In the genomic region with DNA sequence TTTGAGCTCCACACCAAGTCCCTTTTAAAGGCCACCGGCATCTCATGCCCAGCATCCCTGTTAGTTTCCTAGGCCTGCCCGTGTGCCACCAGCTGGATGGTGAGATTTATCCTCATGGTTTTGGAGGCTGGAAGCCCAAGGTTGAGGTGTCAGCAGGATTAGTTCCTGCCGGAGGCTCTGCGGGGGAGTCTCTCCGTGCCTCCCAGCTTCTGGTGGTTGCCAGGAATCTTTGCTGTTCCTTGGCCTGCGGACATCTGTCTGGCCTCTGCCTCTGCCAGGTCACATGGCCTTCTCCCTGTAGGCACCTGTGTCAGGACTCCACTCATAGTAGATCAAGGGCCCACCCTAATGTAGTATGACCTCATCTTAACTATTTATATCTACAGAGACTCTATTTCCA, we compare ENCODE assay signal across 20 cellular contexts. TPM values are rescaled to one million over a fixed set of nuclear protein-coding genes. Genes with fewer than 3 reads are reported as not detected.
A peak's percentile ranks its signal among the peaks of the same experiment; 100 is the strongest.
DNase-seq lines count a peak whose midpoint lies in the region; ATAC-seq and TF ChIP-seq lines count a peak whose summit lies in the region.
"Had no signal": no experiment of that assay in that cellular context is flagged by ENCODE, and none has a peak within 500 bp of the region (broad histone marks: within the 10 kb centered on the region; RNA-seq: fewer than 3 reads in every experiment).

No MANE protein-coding gene starts in this region.

- no peak for TF ChIP-seq CTCF in spleen (IDR thresholded peaks at IDR 0.05 in 8 of 11, conservative IDR thresholded peaks at IDR 0.05 in 3 of 11)
- no peak for TF ChIP-seq CTCF in CD8-positive, alpha-beta T cell (IDR thresholded peaks at IDR 0.05)

- no peak for DNase-seq in activated CD4-positive, alpha-beta memory T cell treated with anti-CD3 and anti-CD28 coated beads for 36 hours
- DNase-seq in activated CD4-positive, alpha-beta memory T cell treated with anti-CD3 and anti-CD28 coated beads, Interleukin-2, amount 10 ng/mL, durations not matched to agents 7 days and 5 days = no peak
- DNase-seq in activated naive CD8-positive, alpha-beta T cell treated with anti-CD3 and anti-CD28 coated beads, Interleukin-2, amount 50 U/mL, for 24 hours = no peak
- DNase-seq in left ventricle myocardium superior (no peak), spleen (no peak), foreskin melanocyte (no peak), AG08395 (ENCODE audit: low spot score) (no peak)
- DNase-seq in CD8-positive, alpha-beta T cell = no peak
- DNase-seq: activated effector memory CD4-positive, alpha-beta T cell treated with anti-CD3 and anti-CD28 coated beads, Interleukin-2, amount 50 U/mL, for 16 hours; GF-D8; Kasumi-1; left colon; NCI-H1092 treated with DMSO at 0.1 percent for 48 hours; NCI-H526; pancreas; SIG-M5; small intestine; T-helper 1 cell; WERI-Rb-1 had no signal

- H3K4me3 Mint-ChIP-seq in activated CD4-positive, alpha-beta memory T cell treated with anti-CD3 and anti-CD28 coated beads for 36 hours = no peak overlapping the region
- H3K4me3 Mint-ChIP-seq in activated CD4-positive, alpha-beta memory T cell treated with anti-CD3 and anti-CD28 coated beads, Interleukin-2, amount 10 ng/mL, durations not matched to agents 7 days and 5 days = no peak overlapping the region
- H3K4me3 Mint-ChIP-seq in activated naive CD8-positive, alpha-beta T cell treated with anti-CD3 and anti-CD28 coated beads, Interleukin-2, amount 50 U/mL, for 24 hours = no peak overlapping the region
- no peak overlapping the region for H3K4me3 Mint-ChIP-seq in CD8-positive, alpha-beta T cell
- H3K4me3 Mint-ChIP-seq: type B pancreatic cell had no signal

- 66 to 87% (median 81%) methylated on average over 4 to 6 of the region's 6 CpGs for WGBS in spleen, 5 donors

- no peaks in the 10 kb centered on the region for H3K9me3 Mint-ChIP-seq in activated CD4-positive, alpha-beta memory T cell treated with anti-CD3 and anti-CD28 coated beads for 36 hours
- no peaks in the 10 kb centered on the region for H3K9me3 Mint-ChIP-seq in activated CD4-positive, alpha-beta memory T cell treated with anti-CD3 and anti-CD28 coated beads, Interleukin-2, amount 10 ng/mL, durations not matched to agents 7 days and 5 days
- no peaks in the 10 kb centered on the region for H3K9me3 Mint-ChIP-seq in activated naive CD8-positive, alpha-beta T cell treated with anti-CD3 and anti-CD28 coated beads, Interleukin-2, amount 50 U/mL, for 24 hours
- no peaks in the 10 kb centered on the region for H3K9me3 Mint-ChIP-seq in CD8-positive, alpha-beta T cell
- H3K9me3 Mint-ChIP-seq: type B pancreatic cell had no signal

- TF ChIP-seq POLR2A in spleen (IDR thresholded peaks at IDR 0.05) = no peak

- POLR2A ChIA-PET in activated CD4-positive, alpha-beta memory T cell treated with anti-CD3 and anti-CD28 coated beads for 36 hours (lab: Charles Lee) = no interaction called here
- POLR2A ChIA-PET in activated CD4-positive, alpha-beta memory T cell treated with anti-CD3 and anti-CD28 coated beads, Interleukin-2, amount 10 ng/mL, durations not matched to agents 7 days and 5 days (lab: Charles Lee) = no interaction called here
- POLR2A ChIA-PET in CD8-positive, alpha-beta T cell (lab: Charles Lee) = no interaction called here

- no peak for ATAC-seq in activated naive CD8-positive, alpha-beta T cell treated with anti-CD3 and anti-CD28 coated beads, Interleukin-2, amount 50 U/mL, for 24 hours
- ATAC-seq in left ventricle myocardium superior = peak; percentile 32
- no peak for ATAC-seq in CD8-positive, alpha-beta T cell
- ATAC-seq: left colon, pancreas had no signal

- peaks cover 10% of the 10 kb centered on the region for H3K4me1 Mint-ChIP-seq in activated CD4-positive, alpha-beta memory T cell treated with anti-CD3 and anti-CD28 coated beads for 36 hours (ENCODE audit: low read depth)
- H3K4me1 Mint-ChIP-seq in activated CD4-positive, alpha-beta memory T cell treated with anti-CD3 and anti-CD28 coated beads, Interleukin-2, amount 10 ng/mL, durations not matched to agents 7 days and 5 days = peaks cover 17% of the 10 kb centered on the region
- H3K4me1 Mint-ChIP-seq in activated naive CD8-positive, alpha-beta T cell treated with anti-CD3 and anti-CD28 coated beads, Interleukin-2, amount 50 U/mL, for 24 hours = peaks cover 5% of the 10 kb centered on the region
- peaks cover 17% of the 10 kb centered on the region for H3K4me1 Mint-ChIP-seq in CD8-positive, alpha-beta T cell (ENCODE audit: low read depth)

- peaks cover 37% of the 10 kb centered on the region for H3K36me3 Mint-ChIP-seq in activated CD4-positive, alpha-beta memory T cell treated with anti-CD3 and anti-CD28 coated beads for 36 hours
- peaks cover 51% of the 10 kb centered on the region for H3K36me3 Mint-ChIP-seq in activated CD4-positive, alpha-beta memory T cell treated with anti-CD3 and anti-CD28 coated beads, Interleukin-2, amount 10 ng/mL, durations not matched to agents 7 days and 5 days (ENCODE audit: low read depth)
- peaks cover 27% of the 10 kb centered on the region for H3K36me3 Mint-ChIP-seq in activated naive CD8-positive, alpha-beta T cell treated with anti-CD3 and anti-CD28 coated beads, Interleukin-2, amount 50 U/mL, for 24 hours (ENCODE audit: low read depth)
- H3K36me3 Mint-ChIP-seq in CD8-positive, alpha-beta T cell = peaks cover 89% of the 10 kb centered on the region
- H3K36me3 Mint-ChIP-seq: type B pancreatic cell had no signal

- H3K4me1 ChIP-seq in spleen = peaks cover 31 to 68% (median 46%) of the 10 kb centered on the region in 6 donors
- H3K4me1 ChIP-seq in CD8-positive, alpha-beta T cell (ENCODE audit: insufficient read depth, low read length) = no peaks in the 10 kb centered on the region

- H3K27ac Mint-ChIP-seq in activated CD4-positive, alpha-beta memory T cell treated with anti-CD3 and anti-CD28 coated beads for 36 hours = peak overlapping the region; percentile 68
- no peak overlapping the region for H3K27ac Mint-ChIP-seq in activated CD4-positive, alpha-beta memory T cell treated with anti-CD3 and anti-CD28 coated beads, Interleukin-2, amount 10 ng/mL, durations not matched to agents 7 days and 5 days
- peak overlapping the region; percentile 64 for H3K27ac Mint-ChIP-seq in activated naive CD8-positive, alpha-beta T cell treated with anti-CD3 and anti-CD28 coated beads, Interleukin-2, amount 50 U/mL, for 24 hours
- no peak overlapping the region for H3K27ac Mint-ChIP-seq in CD8-positive, alpha-beta T cell
- H3K27ac Mint-ChIP-seq: type B pancreatic cell had no signal

- no peaks in the 10 kb centered on the region for H3K27me3 Mint-ChIP-seq in activated CD4-positive, alpha-beta memory T cell treated with anti-CD3 and anti-CD28 coated beads for 36 hours
- no peaks in the 10 kb centered on the region for H3K27me3 Mint-ChIP-seq in activated CD4-positive, alpha-beta memory T cell treated with anti-CD3 and anti-CD28 coated beads, Interleukin-2, amount 10 ng/mL, durations not matched to agents 7 days and 5 days
- no peaks in the 10 kb centered on the region for H3K27me3 Mint-ChIP-seq in activated naive CD8-positive, alpha-beta T cell treated with anti-CD3 and anti-CD28 coated beads, Interleukin-2, amount 50 U/mL, for 24 hours
- H3K27me3 Mint-ChIP-seq in CD8-positive, alpha-beta T cell (ENCODE audit: low read depth) = no peaks in the 10 kb centered on the region
- H3K27me3 Mint-ChIP-seq: type B pancreatic cell had no signal

- intact Hi-C loops in activated CD4-positive, alpha-beta memory T cell treated with anti-CD3 and anti-CD28 coated beads for 36 hours (cut with micrococcal nuclease) = no loop called here
- intact Hi-C loops in left ventricle myocardium superior (cut with micrococcal nuclease) (no loop called here), spleen (cut with DNase I; ENCODE audit: low total_unique reads) (loop anchor here (10.0 kb wide), 2 partner anchors 46 to 156 kb away; a partner anchor contains a TSS)
- intact Hi-C loops in CD8-positive, alpha-beta T cell (cut with DNase I, micrococcal nuclease) = no loop called here

- H3K27ac ChIP-seq in spleen = peak overlapping the region in 5 of 8 donors; percentile 17 to 86 (median 75)
- no peak overlapping the region for H3K27ac ChIP-seq in CD8-positive, alpha-beta T cell (ENCODE audit: low read depth, low read length)
- H3K27ac ChIP-seq: pancreas, WERI-Rb-1 had no signal

- H3K9me3 ChIP-seq in spleen = no peaks in the 10 kb centered on the region
- no peaks in the 10 kb centered on the region for H3K9me3 ChIP-seq in CD8-positive, alpha-beta T cell (ENCODE audit: low read length)
- H3K9me3 ChIP-seq: pancreas had no signal

- CTCF ChIA-PET in activated CD4-positive, alpha-beta memory T cell treated with anti-CD3 and anti-CD28 coated beads for 36 hours (lab: Charles Lee) = no interaction called here
- CTCF ChIA-PET in activated CD4-positive, alpha-beta memory T cell treated with anti-CD3 and anti-CD28 coated beads, Interleukin-2, amount 10 ng/mL, durations not matched to agents 7 days and 5 days (lab: Charles Lee) = no interaction called here
- CTCF ChIA-PET in CD8-positive, alpha-beta T cell (lab: Charles Lee) = no interaction called here

- H3K4me3 ChIP-seq in spleen = no peak overlapping the region
- H3K4me3 ChIP-seq in CD8-positive, alpha-beta T cell (ENCODE audit: low read depth, low read length) = no peak overlapping the region
- H3K4me3 ChIP-seq: pancreas had no signal

- H3K27me3 ChIP-seq in spleen (replicated peaks in 1 of 7) = no peaks in the 10 kb centered on the region
- H3K27me3 ChIP-seq in CD8-positive, alpha-beta T cell (ENCODE audit: insufficient read depth, low read length) = no peaks in the 10 kb centered on the region
- H3K27me3 ChIP-seq: pancreas had no signal

- peaks cover 13 to 100% (median 98%) of the 10 kb centered on the region in 6 donors for H3K36me3 ChIP-seq in spleen
- H3K36me3 ChIP-seq in CD8-positive, alpha-beta T cell (ENCODE audit: insufficient read depth, low read length) = peaks cover 89% of the 10 kb centered on the region

RNA-seq across cellular contexts. Expression of a gene that starts 45.4 kb away (rescaled TPM):
- 10 to 100 TPM; 79.4 to 81.6 TPM for total RNA-seq in activated CD4-positive, alpha-beta memory T cell treated with anti-CD3 and anti-CD28 coated beads for 36 hours
- total RNA-seq in activated CD4-positive, alpha-beta memory T cell treated with anti-CD3 and anti-CD28 coated beads, Interleukin-2, amount 10 ng/mL, durations not matched to agents 7 days and 5 days = 10 to 100 TPM; 72.7 to 73.5 TPM
- total RNA-seq in left ventricle myocardium superior (28.7 TPM), spleen (100 to 1,000 TPM in 3 of 7 donors, 10 to 100 TPM in 4; 85.9 to 131 (median 95.9) TPM)
- 10 to 100 TPM; 12.3 to 30.8 (median 14.8) TPM for polyA plus RNA-seq in spleen
- total RNA-seq in CD8-positive, alpha-beta T cell = 100 to 1,000 TPM; 126 to 133 TPM

Comparison
In these comparisons a context has a peak if more than half of its experiments do, and no peak if none do; other contexts are left out.
1. H3K27ac Mint-ChIP-seq: peak in activated CD4-positive, alpha-beta memory T cell treated with anti-CD3 and anti-CD28 coated beads for 36 hours (single experiment) and activated naive CD8-positive, alpha-beta T cell treated with anti-CD3 and anti-CD28 coated beads, Interleukin-2, amount 50 U/mL, for 24 hours (single experiment); none in activated CD4-positive, alpha-beta memory T cell treated with anti-CD3 and anti-CD28 coated beads, Interleukin-2, amount 10 ng/mL, durations not matched to agents 7 days and 5 days (single experiment) and CD8-positive, alpha-beta T cell (single experiment).